1 cellular context compared by ENCODE assay signal in the genomic region with DNA sequence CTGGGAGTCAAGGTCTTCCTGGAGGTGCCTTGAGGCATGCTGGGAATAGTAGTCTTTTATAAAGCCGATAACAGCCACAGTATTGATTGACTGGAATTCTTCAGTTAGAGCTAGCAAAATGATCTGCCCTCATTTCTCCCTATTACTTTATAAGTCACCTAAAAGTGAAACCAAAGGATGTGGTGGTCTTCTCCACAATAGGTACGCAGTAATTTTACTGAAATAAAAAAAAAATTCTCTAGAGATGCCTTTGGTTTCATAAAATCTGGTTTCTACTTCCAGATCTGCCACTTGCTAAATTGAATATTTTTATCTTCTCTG.
A peak's percentile ranks its signal among the peaks of the same experiment; 100 is the strongest.
TF ChIP-seq lines count a peak whose summit lies in the region.

No MANE protein-coding gene starts in this region.

TF ChIP-seq in HepG2, 621 proteins besides CTCF, POLR2A, EP300 and RAD21:
- TF ChIP-seq, protein P1, sequence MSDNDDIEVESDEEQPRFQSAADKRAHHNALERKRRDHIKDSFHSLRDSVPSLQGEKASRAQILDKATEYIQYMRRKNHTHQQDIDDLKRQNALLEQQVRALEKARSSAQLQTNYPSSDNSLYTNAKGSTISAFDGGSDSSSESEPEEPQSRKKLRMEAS (IDR thresholded peaks at IDR 0.05), result no peak
- 0 out of 2 replicates have a peak, but pooled peaks have one; percentile 22 for TF ChIP-seq KLF11 (CRISPR knock-in tag; IDR thresholded peaks at IDR 0.05)
- TF ChIP-seq, protein P2, sequence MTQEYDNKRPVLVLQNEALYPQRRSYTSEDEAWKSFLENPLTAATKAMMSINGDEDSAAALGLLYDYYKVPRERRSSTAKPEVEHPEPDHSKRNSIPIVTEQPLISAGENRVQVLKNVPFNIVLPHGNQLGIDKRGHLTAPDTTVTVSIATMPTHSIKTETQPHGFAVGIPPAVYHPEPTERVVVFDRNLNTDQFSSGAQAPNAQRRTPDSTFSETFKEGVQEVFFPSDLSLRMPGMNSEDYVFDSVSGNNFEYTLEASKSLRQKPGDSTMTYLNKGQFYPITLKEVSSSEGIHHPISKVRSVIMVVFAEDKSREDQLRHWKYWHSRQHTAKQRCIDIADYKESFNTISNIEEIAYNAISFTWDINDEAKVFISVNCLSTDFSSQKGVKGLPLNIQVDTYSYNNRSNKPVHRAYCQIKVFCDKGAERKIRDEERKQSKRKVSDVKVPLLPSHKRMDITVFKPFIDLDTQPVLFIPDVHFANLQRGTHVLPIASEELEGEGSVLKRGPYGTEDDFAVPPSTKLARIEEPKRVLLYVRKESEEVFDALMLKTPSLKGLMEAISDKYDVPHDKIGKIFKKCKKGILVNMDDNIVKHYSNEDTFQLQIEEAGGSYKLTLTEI (CRISPR knock-in tag; conservative IDR thresholded peaks at IDR 0.05), result no peak
- TF ChIP-seq KAT2B (IDR thresholded peaks at IDR 0.05; ENCODE audit: borderline replicate concordance, low read depth, low read length), result peak; percentile 68
- no peak for TF ChIP-seq SAFB2 (CRISPR knock-in tag; IDR thresholded peaks at IDR 0.05; ENCODE audit: borderline replicate concordance, low read depth)
- TF ChIP-seq KMT2B (CRISPR knock-in tag; IDR thresholded peaks at IDR 0.05), result 0 out of 2 replicates have a peak, but pooled peaks have one; percentile 3
- 0 out of 2 replicates have a peak, but pooled peaks have one; percentile 5 for TF ChIP-seq ZNF652 (CRISPR knock-in tag; IDR thresholded peaks at IDR 0.05; ENCODE audit: borderline replicate concordance, low read depth)
- TF ChIP-seq RARA (CRISPR knock-in tag; IDR thresholded peaks at IDR 0.05), result 0 out of 2 replicates have a peak, but pooled peaks have one; percentile 1
- TF ChIP-seq U2AF2 (IDR thresholded peaks at IDR 0.05; ENCODE audit: low read depth, low read length), result no peak
- TF ChIP-seq ONECUT2 (CRISPR knock-in tag; IDR thresholded peaks at IDR 0.05), result peak; percentile 89
- 0 out of 2 replicates have a peak, but pooled peaks have one; percentile 3 for TF ChIP-seq ZNF510 (CRISPR knock-in tag; IDR thresholded peaks at IDR 0.05; ENCODE audit: low read depth)
- peak; percentile 1; the same call in 1 of the 2 replicates for TF ChIP-seq CBX5 (CRISPR knock-in tag; IDR thresholded peaks at IDR 0.05; ENCODE audit: borderline replicate concordance)
- 0 out of 2 replicates have a peak, but pooled peaks have one; percentile 13 for TF ChIP-seq MIER2 (CRISPR knock-in tag; IDR thresholded peaks at IDR 0.05)
- TF ChIP-seq ZNF792 (CRISPR knock-in tag; IDR thresholded peaks at IDR 0.05), result 0 out of 2 replicates have a peak, but pooled peaks have one; percentile 3
- 0 out of 2 replicates have a peak, but pooled peaks have one; percentile 20 for TF ChIP-seq NFIC (IDR thresholded peaks at IDR 0.05; ENCODE audit: low read length)
- 0 out of 2 replicates have a peak, but pooled peaks have one; percentile 1 for TF ChIP-seq ARID2 (CRISPR knock-in tag; IDR thresholded peaks at IDR 0.05; ENCODE audit: borderline replicate concordance)
- TF ChIP-seq, protein P3, sequence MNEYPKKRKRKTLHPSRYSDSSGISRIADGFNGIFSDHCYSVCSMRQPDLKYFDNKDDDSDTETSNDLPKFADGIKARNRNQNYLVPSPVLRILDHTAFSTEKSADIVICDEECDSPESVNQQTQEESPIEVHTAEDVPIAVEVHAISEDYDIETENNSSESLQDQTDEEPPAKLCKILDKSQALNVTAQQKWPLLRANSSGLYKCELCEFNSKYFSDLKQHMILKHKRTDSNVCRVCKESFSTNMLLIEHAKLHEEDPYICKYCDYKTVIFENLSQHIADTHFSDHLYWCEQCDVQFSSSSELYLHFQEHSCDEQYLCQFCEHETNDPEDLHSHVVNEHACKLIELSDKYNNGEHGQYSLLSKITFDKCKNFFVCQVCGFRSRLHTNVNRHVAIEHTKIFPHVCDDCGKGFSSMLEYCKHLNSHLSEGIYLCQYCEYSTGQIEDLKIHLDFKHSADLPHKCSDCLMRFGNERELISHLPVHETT (CRISPR knock-in tag; conservative IDR thresholded peaks at IDR 0.05), result no peak
- TF ChIP-seq ZNF205 (CRISPR knock-in tag; IDR thresholded peaks at IDR 0.05), result 0 out of 2 replicates have a peak, but pooled peaks have one; percentile 2
- TF ChIP-seq, protein P4, sequence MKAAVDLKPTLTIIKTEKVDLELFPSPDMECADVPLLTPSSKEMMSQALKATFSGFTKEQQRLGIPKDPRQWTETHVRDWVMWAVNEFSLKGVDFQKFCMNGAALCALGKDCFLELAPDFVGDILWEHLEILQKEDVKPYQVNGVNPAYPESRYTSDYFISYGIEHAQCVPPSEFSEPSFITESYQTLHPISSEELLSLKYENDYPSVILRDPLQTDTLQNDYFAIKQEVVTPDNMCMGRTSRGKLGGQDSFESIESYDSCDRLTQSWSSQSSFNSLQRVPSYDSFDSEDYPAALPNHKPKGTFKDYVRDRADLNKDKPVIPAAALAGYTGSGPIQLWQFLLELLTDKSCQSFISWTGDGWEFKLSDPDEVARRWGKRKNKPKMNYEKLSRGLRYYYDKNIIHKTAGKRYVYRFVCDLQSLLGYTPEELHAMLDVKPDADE (CRISPR knock-in tag; IDR thresholded peaks at IDR 0.05), result no peak
- no peak for TF ChIP-seq ZNF253 (CRISPR knock-in tag; IDR thresholded peaks at IDR 0.05; ENCODE audit: borderline replicate concordance)
- 0 out of 2 replicates have a peak, but pooled peaks have one; percentile 5 for TF ChIP-seq HDAC2 (CRISPR knock-in tag; IDR thresholded peaks at IDR 0.05)
- TF ChIP-seq ATF1 (CRISPR knock-in tag; IDR thresholded peaks at IDR 0.05), result 0 out of 2 replicates have a peak, but pooled peaks have one; percentile 62
- 0 out of 2 replicates have a peak, but pooled peaks have one; percentile 1 for TF ChIP-seq KDM4B (CRISPR knock-in tag; IDR thresholded peaks at IDR 0.05)
- TF ChIP-seq ZNF331 (CRISPR knock-in tag; IDR thresholded peaks at IDR 0.05), result peak; percentile 18; the same call in 1 of the 2 replicates
- peak; percentile 0; the same call in 1 of the 2 replicates for TF ChIP-seq CEBPG (CRISPR knock-in tag; IDR thresholded peaks at IDR 0.05)
- TF ChIP-seq NFE2L2 (IDR thresholded peaks at IDR 0.05; ENCODE audit: low read length), result no peak
- 0 out of 2 replicates have a peak, but pooled peaks have one; percentile 2 for TF ChIP-seq HMG20A (CRISPR knock-in tag; IDR thresholded peaks at IDR 0.05; ENCODE audit: borderline replicate concordance)
- no peak for TF ChIP-seq POLR2G (IDR thresholded peaks at IDR 0.05; ENCODE audit: low read depth, low read length)
- 0 out of 2 replicates have a peak, but pooled peaks have one; percentile 1 for TF ChIP-seq TOE1 (CRISPR knock-in tag; IDR thresholded peaks at IDR 0.05)
- no peak for TF ChIP-seq SMARCE1 (IDR thresholded peaks at IDR 0.05; ENCODE audit: borderline replicate concordance)
- TF ChIP-seq KLF13 (CRISPR knock-in tag; IDR thresholded peaks at IDR 0.05), result no peak
- TF ChIP-seq, protein P5, sequence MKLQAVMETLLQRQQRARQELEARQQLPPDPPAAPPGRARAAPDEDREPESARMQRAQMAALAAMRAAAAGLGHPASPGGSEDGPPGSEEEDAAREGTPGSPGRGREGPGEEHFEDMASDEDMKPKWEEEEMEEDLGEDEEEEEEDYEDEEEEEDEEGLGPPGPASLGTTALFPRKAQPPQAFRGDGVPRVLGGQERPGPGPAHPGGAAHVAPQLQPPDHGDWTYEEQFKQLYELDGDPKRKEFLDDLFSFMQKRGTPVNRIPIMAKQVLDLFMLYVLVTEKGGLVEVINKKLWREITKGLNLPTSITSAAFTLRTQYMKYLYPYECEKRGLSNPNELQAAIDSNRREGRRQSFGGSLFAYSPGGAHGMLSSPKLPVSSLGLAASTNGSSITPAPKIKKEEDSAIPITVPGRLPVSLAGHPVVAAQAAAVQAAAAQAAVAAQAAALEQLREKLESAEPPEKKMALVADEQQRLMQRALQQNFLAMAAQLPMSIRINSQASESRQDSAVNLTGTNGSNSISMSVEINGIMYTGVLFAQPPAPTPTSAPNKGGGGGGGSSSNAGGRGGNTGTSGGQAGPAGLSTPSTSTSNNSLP (IDR thresholded peaks at IDR 0.05; ENCODE audit: low read depth, low read length), result 0 out of 2 replicates have a peak, but pooled peaks have one; percentile 66
- 0 out of 2 replicates have a peak, but pooled peaks have one; percentile 27 for TF ChIP-seq MEIS1 (CRISPR knock-in tag; IDR thresholded peaks at IDR 0.05; ENCODE audit: borderline replicate concordance)
- TF ChIP-seq SOX5 (CRISPR knock-in tag; IDR thresholded peaks at IDR 0.05; ENCODE audit: borderline replicate concordance), result 0 out of 2 replicates have a peak, but pooled peaks have one; percentile 0
- peak; percentile 1; the same call in 1 of the 2 replicates for TF ChIP-seq KAT8 (CRISPR knock-in tag; IDR thresholded peaks at IDR 0.05)
- TF ChIP-seq SP140L (CRISPR knock-in tag; IDR thresholded peaks at IDR 0.05; ENCODE audit: borderline replicate concordance), result no peak
- TF ChIP-seq, protein P6, sequence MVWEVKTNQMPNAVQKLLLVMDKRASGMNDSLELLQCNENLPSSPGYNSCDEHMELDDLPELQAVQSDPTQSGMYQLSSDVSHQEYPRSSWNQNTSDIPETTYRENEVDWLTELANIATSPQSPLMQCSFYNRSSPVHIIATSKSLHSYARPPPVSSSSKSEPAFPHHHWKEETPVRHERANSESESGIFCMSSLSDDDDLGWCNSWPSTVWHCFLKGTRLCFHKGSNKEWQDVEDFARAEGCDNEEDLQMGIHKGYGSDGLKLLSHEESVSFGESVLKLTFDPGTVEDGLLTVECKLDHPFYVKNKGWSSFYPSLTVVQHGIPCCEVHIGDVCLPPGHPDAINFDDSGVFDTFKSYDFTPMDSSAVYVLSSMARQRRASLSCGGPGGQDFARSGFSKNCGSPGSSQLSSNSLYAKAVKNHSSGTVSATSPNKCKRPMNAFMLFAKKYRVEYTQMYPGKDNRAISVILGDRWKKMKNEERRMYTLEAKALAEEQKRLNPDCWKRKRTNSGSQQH (CRISPR knock-in tag; IDR thresholded peaks at IDR 0.05; ENCODE audit: low read depth), result no peak
- TF ChIP-seq ZFYVE20 (CRISPR knock-in tag; IDR thresholded peaks at IDR 0.05; ENCODE audit: borderline replicate concordance, low read depth), result no peak
- TF ChIP-seq ZSCAN25 (CRISPR knock-in tag; IDR thresholded peaks at IDR 0.05), result peak; percentile 1; the same call in 1 of the 2 replicates
